8 cellular contexts compared by ENCODE assay signal in genomic region chr10:88952647-88953111, GRCh38. TPM values are rescaled to one million over a fixed set of nuclear protein-coding genes. Genes with fewer than 3 reads are reported as not detected.
DNase-seq lines count a peak whose midpoint lies in the region; ATAC-seq and TF ChIP-seq lines count a peak whose summit lies in the region.

Gene ACTA2, minus strand, starts transcription at chr10:88952773. Its CDS starts 3,843 bp downstream, at chr10:88948930.

- no peak for TF ChIP-seq CTCF in heart right ventricle (IDR thresholded peaks at IDR 0.05)

- ATAC-seq in heart right ventricle, result peak; percentile 43 to 81 (median 68)
- ATAC-seq in GM21529 (IDR thresholded peaks at IDR 0.05; ENCODE audit: unreplicated experiment), result no peak
- ATAC-seq in HG02678 (IDR thresholded peaks at IDR 0.05; ENCODE audit: unreplicated experiment), result no peak
- no peak for ATAC-seq in stimulated activated effector memory CD8-positive, alpha-beta T cell treated with anti-CD3 and anti-CD28 coated beads, Interleukin-12 subunit alpha, Interleukin-12 subunit beta, amount 100 ng/mL, for 72 hours

- H3K36me3 ChIP-seq in heart right ventricle, result no peaks in the 10 kb centered on the region

- H3K4me1 ChIP-seq in heart right ventricle, result peaks cover 0 to 37% (median 24%) of the 10 kb centered on the region in 9 donors

- DNase-seq in Caki2 (ENCODE audit: low read depth) (no peak), heart right ventricle (peak; percentile 42 to 53), pulmonary artery endothelial cell (ENCODE audit: low read depth, low spot score) (no peak), GM19240 (ENCODE audit: insufficient read length, low spot score) (no peak)
- DNase-seq in stimulated activated effector memory CD8-positive, alpha-beta T cell treated with anti-CD3 and anti-CD28 coated beads, Interleukin-12 subunit alpha, Interleukin-12 subunit beta, amount 100 ng/mL, for 72 hours (ENCODE audit: low spot score in 2 of 2), result no peak

- in situ Hi-C loops in Caki2 (cut with HindIII; ENCODE audit: low pct_unique_long_range_greater_than_20kb, low sequenced_read_pairs), result no loop called here

- intact Hi-C loops in heart right ventricle (cut with DNase I), result no loop called here

- no peaks in the 10 kb centered on the region for H3K9me3 ChIP-seq in heart right ventricle

- H3K9me3 Mint-ChIP-seq in stimulated activated effector memory CD8-positive, alpha-beta T cell treated with anti-CD3 and anti-CD28 coated beads, Interleukin-12 subunit alpha, Interleukin-12 subunit beta, amount 100 ng/mL, for 72 hours, result no peaks in the 10 kb centered on the region

- H3K27ac Mint-ChIP-seq in stimulated activated effector memory CD8-positive, alpha-beta T cell treated with anti-CD3 and anti-CD28 coated beads, Interleukin-12 subunit alpha, Interleukin-12 subunit beta, amount 100 ng/mL, for 72 hours, result no peak within 1 kb of the TSS

- WGBS in adipose tissue, 3 donors, result 68 to 71% (median 68%) methylated on average over 8 of the region's 8 CpGs
- 49 to 54% methylated on average over 8 of the region's 8 CpGs for WGBS in heart right ventricle, 2 donors

- H3K27me3 ChIP-seq in heart right ventricle, result no peaks in the 10 kb centered on the region

- no peaks in the 10 kb centered on the region for H3K36me3 Mint-ChIP-seq in stimulated activated effector memory CD8-positive, alpha-beta T cell treated with anti-CD3 and anti-CD28 coated beads, Interleukin-12 subunit alpha, Interleukin-12 subunit beta, amount 100 ng/mL, for 72 hours

- no peak within 1 kb of the TSS for H3K4me3 Mint-ChIP-seq in stimulated activated effector memory CD8-positive, alpha-beta T cell treated with anti-CD3 and anti-CD28 coated beads, Interleukin-12 subunit alpha, Interleukin-12 subunit beta, amount 100 ng/mL, for 72 hours

- no peaks in the 10 kb centered on the region for H3K4me1 Mint-ChIP-seq in stimulated activated effector memory CD8-positive, alpha-beta T cell treated with anti-CD3 and anti-CD28 coated beads, Interleukin-12 subunit alpha, Interleukin-12 subunit beta, amount 100 ng/mL, for 72 hours

- H3K27ac ChIP-seq in adipose tissue (ENCODE audit: low read depth, low read length) (no peak within 1 kb of the TSS), heart right ventricle (peak within 1 kb of the TSS; percentile 13 to 89 (median 75))

- H3K4me3 ChIP-seq in heart right ventricle, result peak within 1 kb of the TSS in 9 of 10 donors; percentile 14 to 53 (median 35)

RNA-seq across cellular contexts. Expression of gene ACTA2, which starts in this region (rescaled TPM):
- total RNA-seq in Caki2 (2014; rRNA removed; shearing (Covaris generic); ENCODE audit: low replicate concordance), result 41.7 and 49.7 TPM in 2 replicates
- polyA plus RNA-seq in adipose tissue (100 to 1,000 TPM in 2 of 3 donors, 10 to 100 TPM in 1; 37.2 to 242 (median 231) TPM), heart right ventricle (100 to 1,000 TPM in 1 of 2 donors, 10 to 100 TPM in 1; 98.0 to 358 TPM)
- total RNA-seq in heart right ventricle (100 to 1,000 TPM in 2 of 10 donors, 10 to 100 TPM in 8; 59.4 to 123 (median 73.7) TPM), pulmonary artery endothelial cell (12.3 and 26.9 TPM in 2 replicates)

Comparison
In these comparisons a context has a peak if more than half of its experiments do, and no peak if none do; other contexts are left out.
1. DNase-seq: peak in heart right ventricle (2 of 2); none in Caki2 (single experiment), pulmonary artery endothelial cell (single experiment), GM19240 (single experiment) and stimulated activated effector memory CD8-positive, alpha-beta T cell treated with anti-CD3 and anti-CD28 coated beads, Interleukin-12 subunit alpha, Interleukin-12 subunit beta, amount 100 ng/mL, for 72 hours (0 of 2).
2. ATAC-seq: peak in heart right ventricle (8 of 8); none in GM21529 (single experiment), HG02678 (single experiment) and stimulated activated effector memory CD8-positive, alpha-beta T cell treated with anti-CD3 and anti-CD28 coated beads, Interleukin-12 subunit alpha, Interleukin-12 subunit beta, amount 100 ng/mL, for 72 hours (single experiment).